Comparison of ENCODE assay signal across 16 cellular contexts in the genomic region with DNA sequence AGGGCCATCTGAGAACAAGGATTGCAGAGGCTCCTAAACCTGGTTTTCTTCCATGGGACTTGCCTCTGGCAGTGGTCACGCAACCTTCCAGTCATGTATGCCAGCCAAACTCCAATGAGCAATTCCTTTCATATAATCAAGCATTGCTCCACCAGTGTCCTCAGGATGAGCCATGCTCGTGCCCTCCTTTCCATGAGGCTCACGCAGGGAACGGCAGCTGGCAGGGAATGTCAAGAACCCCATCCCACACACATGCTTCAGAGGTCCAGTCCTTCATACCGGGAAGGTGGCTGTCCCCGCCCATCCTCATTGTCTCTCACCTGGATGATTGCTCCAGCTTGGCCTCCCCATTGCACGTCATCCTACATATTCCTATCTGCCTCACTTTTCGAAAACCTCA.
"Had no signal": no experiment of that assay in that cellular context is flagged by ENCODE, and none has a peak within 500 bp of the region (broad histone marks: within the 10 kb centered on the region; RNA-seq: fewer than 3 reads in every experiment).

No MANE protein-coding gene starts in this region.

- H3K27ac Mint-ChIP-seq: mesothelial cell of epicardium had no signal

- ATAC-seq: gastroesophageal sphincter, heart left ventricle, left cardiac atrium, left lung, left ventricle myocardium superior, lower lobe of right lung, mucosa of descending colon had no signal

- H3K4me1 Mint-ChIP-seq: immature natural killer cell had no signal

- H3K9me3 Mint-ChIP-seq: immature natural killer cell, mesothelial cell of epicardium had no signal

- H3K36me3 Mint-ChIP-seq: immature natural killer cell, mesothelial cell of epicardium had no signal

- H3K4me3 Mint-ChIP-seq: immature natural killer cell, mesothelial cell of epicardium had no signal

- DNase-seq: dermis blood vessel endothelial cell; dorsolateral prefrontal cortex; effector CD4-positive, alpha-beta T cell; effector memory CD4-positive, alpha-beta T cell; foreskin keratinocyte; heart left ventricle; hypothalamus; immature natural killer cell; left cardiac atrium; left lung; left ventricle myocardium superior; lower lobe of right lung; mesenchymal stem cell; mucosa of descending colon had no signal
